10 cellular contexts compared by ENCODE assay signal in the genomic region with DNA sequence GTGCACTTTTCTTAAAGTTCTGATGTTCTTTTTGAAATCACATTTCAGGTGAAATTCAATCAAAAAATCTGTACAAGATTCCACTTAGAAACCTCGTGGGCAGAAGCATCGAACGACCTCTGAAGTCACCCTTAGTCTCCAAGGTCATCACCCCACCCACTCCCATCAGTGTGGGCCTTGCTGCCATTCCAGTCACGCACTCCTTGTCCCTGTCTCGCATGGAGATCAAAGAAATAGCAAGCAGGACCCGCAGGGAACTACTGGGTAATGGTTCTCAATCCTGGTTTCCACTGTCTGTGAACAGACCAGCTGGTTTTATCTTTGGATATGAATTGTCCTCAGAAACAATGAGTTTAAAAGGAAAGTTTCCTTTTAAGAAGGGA. TPM values are rescaled to one million over a fixed set of nuclear protein-coding genes. Genes with fewer than 3 reads are reported as not detected.
DNase-seq lines count a peak whose midpoint lies in the region; ATAC-seq and TF ChIP-seq lines count a peak whose summit lies in the region.
"Had no signal": no experiment of that assay in that cellular context is flagged by ENCODE, and none has a peak within 500 bp of the region (broad histone marks: within the 10 kb centered on the region; RNA-seq: fewer than 3 reads in every experiment).

No MANE protein-coding gene starts in this region.

- H3K36me3 Mint-ChIP-seq in endodermal cell (ENCODE audit: low read depth) (no peaks in the 10 kb centered on the region), progenitor cell of endocrine pancreas (ENCODE audit: insufficient read depth) (no peaks in the 10 kb centered on the region)
- H3K36me3 Mint-ChIP-seq: naive B cell had no signal

- 67 to 83% methylated on average over 5 to 6 of the region's 6 CpGs for WGBS in endodermal cell (ENCODE audit: insufficient coverage in 1 of 2, insufficient read length in 1 of 2), 2 experiments

- ATAC-seq in GM21825 (IDR thresholded peaks at IDR 0.05; ENCODE audit: unreplicated experiment), result no peak

- no peaks in the 10 kb centered on the region for H3K36me3 ChIP-seq in endodermal cell (ENCODE audit: control insufficient read depth, insufficient read depth, low read length)

- POLR2A ChIA-PET in RWPE1 (lab: Yijun Ruan, JAX; ENCODE audit: low non-redundant PET), result no interaction called here

- DNase-seq in GM12865 (ENCODE audit: low read depth), result peak; percentile 26
- no peak for DNase-seq in RWPE1 (ENCODE audit: low spot score)
- DNase-seq in endodermal cell, result no peak
- DNase-seq in progenitor cell of endocrine pancreas (ENCODE audit: low spot score, unreplicated experiment), result no peak
- DNase-seq in stimulated activated CD4-positive, alpha-beta T cell treated with anti-CD3 and anti-CD28 coated beads, Interleukin-4, amount 100 ng/mL, for 4 hours, result no peak
- DNase-seq in GM13976 (ENCODE audit: low spot score), result no peak
- DNase-seq in LoVo (ENCODE audit: low spot score), result no peak
- DNase-seq: naive B cell, NCI-H1417 had no signal

- H3K4me3 ChIP-seq in GM12865 (ENCODE audit: low read depth, low read length) (no peak overlapping the region), endodermal cell (ENCODE audit: low read length) (no peak overlapping the region)

- no peak overlapping the region for H3K9ac ChIP-seq in endodermal cell (ENCODE audit: extremely low read depth, low read length, poor library complexity, severe bottlenecking)

- in situ Hi-C loops in GM13976 (cut with MboI; ENCODE audit: low sequenced_read_pairs, unreplicated experiment), result no loop called here

- H3K27ac Mint-ChIP-seq in endodermal cell, result no peak overlapping the region
- peak overlapping the region; percentile 19 for H3K27ac Mint-ChIP-seq in progenitor cell of endocrine pancreas
- H3K27ac Mint-ChIP-seq: naive B cell had no signal

- H3K4me1 ChIP-seq in endodermal cell (ENCODE audit: control insufficient read depth, insufficient read depth, low read length), result peaks cover 9% of the 10 kb centered on the region

- peak overlapping the region; percentile 93 for H3K27ac ChIP-seq in RWPE1
- H3K27ac ChIP-seq in endodermal cell (ENCODE audit: low read depth, low read length), result peak overlapping the region; percentile 95

- no peaks in the 10 kb centered on the region for H3K9me3 ChIP-seq in endodermal cell (ENCODE audit: control insufficient read depth, low read length)

- H3K9me3 Mint-ChIP-seq in endodermal cell (no peaks in the 10 kb centered on the region), progenitor cell of endocrine pancreas (ENCODE audit: low read depth) (no peaks in the 10 kb centered on the region)
- H3K9me3 Mint-ChIP-seq: naive B cell had no signal

- H3K4me3 Mint-ChIP-seq in endodermal cell (no peak overlapping the region), progenitor cell of endocrine pancreas (ENCODE audit: low read depth) (no peak overlapping the region)
- H3K4me3 Mint-ChIP-seq: naive B cell had no signal

- H3K27me3 Mint-ChIP-seq in endodermal cell (ENCODE audit: insufficient read depth), result peaks cover 10% of the 10 kb centered on the region
- H3K27me3 Mint-ChIP-seq in progenitor cell of endocrine pancreas, result peaks cover 9% of the 10 kb centered on the region

- TF ChIP-seq CTCF in GM12865 (IDR thresholded peaks at IDR 0.05; ENCODE audit: insufficient read depth, low read depth, low read length, missing control alignments) (no peak), RWPE1 (conservative IDR thresholded peaks at IDR 0.05; ENCODE audit: low read depth) (no peak), endodermal cell (conservative IDR thresholded peaks at IDR 0.05) (no peak), progenitor cell of endocrine pancreas (IDR thresholded peaks at IDR 0.05; ENCODE audit: unreplicated experiment) (no peak), GM13976 (IDR thresholded peaks at IDR 0.05; ENCODE audit: borderline replicate concordance, control extremely low read depth, extremely low read depth, insufficient read depth, missing control alignments) (no peak)

- peaks cover 21% of the 10 kb centered on the region for H3K4me1 Mint-ChIP-seq in endodermal cell
- peaks cover 5% of the 10 kb centered on the region for H3K4me1 Mint-ChIP-seq in progenitor cell of endocrine pancreas (ENCODE audit: low read depth)

- CTCF ChIA-PET in RWPE1 (lab: Yijun Ruan, JAX), result interaction anchor here (0.5 to 1.7 kb wide), 5 partner anchors 8 to 1751 kb away, joined by 3 to 8 read pairs (median 4); a partner anchor contains a TSS

- no peaks in the 10 kb centered on the region for H3K27me3 ChIP-seq in endodermal cell (ENCODE audit: control insufficient read depth, insufficient read depth, low read length, poor library complexity, severe bottlenecking)

RNA-seq across cellular contexts. Expression of a gene that starts 8.1 kb away (rescaled TPM):
- total RNA-seq in endodermal cell (10 to 100 TPM; 33.6 to 40.3 TPM), progenitor cell of endocrine pancreas (48.0 and 50.7 TPM in 2 replicates)
- 21.9 TPM for polyA plus RNA-seq in endodermal cell (2013, experiment 1 of 2)
- 22.1 TPM for polyA plus RNA-seq in endodermal cell (2013, experiment 2 of 2)

RNA-seq across cellular contexts. Expression of a gene that starts 35.3 kb away (rescaled TPM):
- total RNA-seq in endodermal cell, result 1 to 10 TPM; 7.4 to 9.1 TPM
- polyA plus RNA-seq in endodermal cell (2013, experiment 1 of 2), result 8.0 TPM
- polyA plus RNA-seq in endodermal cell (2013, experiment 2 of 2), result 7.7 TPM
- total RNA-seq in progenitor cell of endocrine pancreas, result 12.4 and 12.7 TPM in 2 replicates
